In genomic region chr10:12241810-12242529, GRCh38 we compare ENCODE assay signal across 9 cellular contexts. TPM values are rescaled to one million over a fixed set of nuclear protein-coding genes. Genes with fewer than 3 reads are reported as not detected.
DNase-seq lines count a peak whose midpoint lies in the region; ATAC-seq and TF ChIP-seq lines count a peak whose summit lies in the region.
"Had no signal": no experiment of that assay in that cellular context is flagged by ENCODE, and none has a peak within 500 bp of the region (broad histone marks: within the 10 kb centered on the region; RNA-seq: fewer than 3 reads in every experiment).

No MANE protein-coding gene starts in this region.

- H3K4me1 Mint-ChIP-seq in activated naive CD8-positive, alpha-beta T cell treated with anti-CD3 and anti-CD28 coated beads, Interleukin-2, amount 50 U/mL, for 24 hours: peaks cover 42% of the 10 kb centered on the region
- peaks cover 6% of the 10 kb centered on the region for H3K4me1 Mint-ChIP-seq in type B pancreatic cell (ENCODE audit: unreplicated experiment)

- H3K27me3 ChIP-seq in muscle layer of duodenum (ENCODE audit: low read depth, low read length): no peaks in the 10 kb centered on the region

- no peak for TF ChIP-seq CTCF in type B pancreatic cell (conservative IDR thresholded peaks at IDR 0.05)

- DNase-seq in activated T-cell treated with anti-CD3 and anti-CD28 coated beads for 48 hours (ENCODE audit: low read depth) (peak; percentile 41), activated T-cell treated with anti-CD3 and anti-CD28 coated beads for 4 hours (no peak), type B pancreatic cell (ENCODE audit: extremely low spot score, unreplicated experiment) (no peak), DMS53 treated with DMSO at 0.1 percent for 48 hours (lab: John Stamatoyannopoulos, UW; ENCODE audit: unreplicated experiment) (no peak), SK-N-DZ (ENCODE audit: low spot score) (no peak), SW480 (ENCODE audit: low spot score) (no peak)
- DNase-seq in activated naive CD8-positive, alpha-beta T cell treated with anti-CD3 and anti-CD28 coated beads, Interleukin-2, amount 50 U/mL, for 24 hours: peak; percentile 72
- DNase-seq: C1 segment of cervical spinal cord had no signal

- H3K9me3 Mint-ChIP-seq in activated naive CD8-positive, alpha-beta T cell treated with anti-CD3 and anti-CD28 coated beads, Interleukin-2, amount 50 U/mL, for 24 hours: no peaks in the 10 kb centered on the region
- no peaks in the 10 kb centered on the region for H3K9me3 Mint-ChIP-seq in type B pancreatic cell

- peak overlapping the region; percentile 66 for H3K4me3 Mint-ChIP-seq in activated naive CD8-positive, alpha-beta T cell treated with anti-CD3 and anti-CD28 coated beads, Interleukin-2, amount 50 U/mL, for 24 hours
- H3K4me3 Mint-ChIP-seq in type B pancreatic cell: no peak overlapping the region

- no peaks in the 10 kb centered on the region for H3K9me3 ChIP-seq in muscle layer of duodenum (ENCODE audit: control insufficient read depth in 1 of 2, low read length in 2 of 2)

- peak; percentile 93 for ATAC-seq in activated naive CD8-positive, alpha-beta T cell treated with anti-CD3 and anti-CD28 coated beads, Interleukin-2, amount 50 U/mL, for 24 hours

- peak overlapping the region; percentile 51 for H3K27ac ChIP-seq in muscle layer of duodenum (ENCODE audit: low read length)

- no peaks in the 10 kb centered on the region for H3K27me3 Mint-ChIP-seq in activated naive CD8-positive, alpha-beta T cell treated with anti-CD3 and anti-CD28 coated beads, Interleukin-2, amount 50 U/mL, for 24 hours
- no peaks in the 10 kb centered on the region for H3K27me3 Mint-ChIP-seq in type B pancreatic cell

- peaks cover 25 to 43% of the 10 kb centered on the region in 2 donors for H3K36me3 ChIP-seq in muscle layer of duodenum (ENCODE audit: control insufficient read depth in 1 of 2, insufficient read depth in 2 of 2, low read length in 2 of 2)

- H3K4me3 ChIP-seq in muscle layer of duodenum (ENCODE audit: low read depth in 1 of 2, low read length in 2 of 2): no peak overlapping the region

- H3K27ac Mint-ChIP-seq in activated naive CD8-positive, alpha-beta T cell treated with anti-CD3 and anti-CD28 coated beads, Interleukin-2, amount 50 U/mL, for 24 hours: peak overlapping the region; percentile 86
- peak overlapping the region; percentile 26 for H3K27ac Mint-ChIP-seq in type B pancreatic cell

- peaks cover 66% of the 10 kb centered on the region for H3K36me3 Mint-ChIP-seq in activated naive CD8-positive, alpha-beta T cell treated with anti-CD3 and anti-CD28 coated beads, Interleukin-2, amount 50 U/mL, for 24 hours (ENCODE audit: low read depth)
- peaks cover 19% of the 10 kb centered on the region for H3K36me3 Mint-ChIP-seq in type B pancreatic cell

- no peaks in the 10 kb centered on the region for H3K4me1 ChIP-seq in muscle layer of duodenum (ENCODE audit: control insufficient read depth in 1 of 2, insufficient read depth in 2 of 2, low read length in 2 of 2)

RNA-seq across cellular contexts. Expression of gene CDC123, which starts 46.0 kb away (rescaled TPM):
- 66.3 and 81.5 TPM in 2 replicates for total RNA-seq in type B pancreatic cell (ENCODE audit: low replicate concordance)
- 146 and 172 TPM in 2 replicates for polyA plus RNA-seq in SK-N-DZ (2014; cell fraction: cytosol; rRNA removed)
- 81.4 and 85.9 TPM in 2 replicates for polyA plus RNA-seq in SK-N-DZ (2014; cell fraction: nucleus; rRNA removed)

RNA-seq across cellular contexts. Expression of gene NUDT5, which starts 46.3 kb away (rescaled TPM):
- 52.7 and 67.7 TPM in 2 replicates for total RNA-seq in type B pancreatic cell (ENCODE audit: low replicate concordance)
- polyA plus RNA-seq in SK-N-DZ (2014; cell fraction: cytosol; rRNA removed): 204 and 205 TPM in 2 replicates
- polyA plus RNA-seq in SK-N-DZ (2014; cell fraction: nucleus; rRNA removed): 141 and 159 TPM in 2 replicates

Comparison
In these comparisons a context has a peak if more than half of its experiments do, and no peak if none do; other contexts are left out.
1. DNase-seq: peak in activated T-cell treated with anti-CD3 and anti-CD28 coated beads for 48 hours (single experiment) and activated naive CD8-positive, alpha-beta T cell treated with anti-CD3 and anti-CD28 coated beads, Interleukin-2, amount 50 U/mL, for 24 hours (single experiment); none in activated T-cell treated with anti-CD3 and anti-CD28 coated beads for 4 hours (single experiment), type B pancreatic cell (single experiment), DMS53 treated with DMSO at 0.1 percent for 48 hours (single experiment), SK-N-DZ (single experiment) and SW480 (single experiment).